ENCODE assay signal across 28 cellular contexts in genomic region chr1:201590474-201590873, GRCh38.
"Had no signal": no experiment of that assay in that cellular context is flagged by ENCODE, and none has a peak within 500 bp of the region (broad histone marks: within the 10 kb centered on the region; RNA-seq: fewer than 3 reads in every experiment).

No MANE protein-coding gene starts in this region.

- H3K27me3 ChIP-seq: breast epithelium, esophagus muscularis mucosa, heart left ventricle, neural progenitor cell, right atrium auricular region, tibial nerve had no signal

- H3K9me3 Mint-ChIP-seq: activated naive CD4-positive, alpha-beta T cell treated with anti-CD3 and anti-CD28 coated beads, Interleukin-2, amount 50 U/mL, for 24 hours; activated T-cell treated with anti-CD3 and anti-CD28 coated beads, Interleukin-2, amount 50 U/mL, for 24 hours; central memory CD8-positive, alpha-beta T cell; dendritic cell treated with granulocyte-macrophage colony-stimulating factor and Interleukin-4, amounts not matched to agents 40 ng/mL and 50 ng/mL, for 4 days; endodermal cell; neural progenitor cell had no signal

- H3K27me3 Mint-ChIP-seq: activated naive CD4-positive, alpha-beta T cell treated with anti-CD3 and anti-CD28 coated beads, Interleukin-2, amount 50 U/mL, for 24 hours; dendritic cell treated with granulocyte-macrophage colony-stimulating factor and Interleukin-4, amounts not matched to agents 40 ng/mL and 50 ng/mL, for 4 days had no signal

- H3K27ac Mint-ChIP-seq: activated naive CD4-positive, alpha-beta T cell treated with anti-CD3 and anti-CD28 coated beads, Interleukin-2, amount 50 U/mL, for 24 hours; activated T-cell treated with anti-CD3 and anti-CD28 coated beads, Interleukin-2, amount 50 U/mL, for 24 hours; dendritic cell treated with granulocyte-macrophage colony-stimulating factor and Interleukin-4, amounts not matched to agents 40 ng/mL and 50 ng/mL, for 4 days; endodermal cell; immature natural killer cell; mesothelial cell of epicardium; neural progenitor cell; stimulated activated memory B cell treated with anti-CD40 and anti-IgM and Interleukin-4, amounts not matched to agents 10 μg/mL and 1 μg/mL and 100 μg/mL, for 72 hours; T-helper 17 cell had no signal

- H3K36me3 Mint-ChIP-seq: activated naive CD4-positive, alpha-beta T cell treated with anti-CD3 and anti-CD28 coated beads, Interleukin-2, amount 50 U/mL, for 24 hours; immature natural killer cell; naive B cell; neural progenitor cell; stimulated activated memory B cell treated with anti-CD40 and anti-IgM and Interleukin-4, amounts not matched to agents 10 μg/mL and 1 μg/mL and 100 μg/mL, for 72 hours had no signal

- H3K4me3 Mint-ChIP-seq: activated naive CD4-positive, alpha-beta T cell treated with anti-CD3 and anti-CD28 coated beads, Interleukin-2, amount 50 U/mL, for 24 hours; activated T-cell treated with anti-CD3 and anti-CD28 coated beads, Interleukin-2, amount 50 U/mL, for 24 hours; central memory CD8-positive, alpha-beta T cell; dendritic cell treated with granulocyte-macrophage colony-stimulating factor and Interleukin-4, amounts not matched to agents 40 ng/mL and 50 ng/mL, for 4 days; endodermal cell; immature natural killer cell; mesothelial cell of epicardium; naive B cell; neural progenitor cell; stimulated activated memory B cell treated with anti-CD40 and anti-IgM and Interleukin-4, amounts not matched to agents 10 μg/mL and 1 μg/mL and 100 μg/mL, for 72 hours; T-helper 17 cell had no signal

- H3K4me1 Mint-ChIP-seq: activated naive CD4-positive, alpha-beta T cell treated with anti-CD3 and anti-CD28 coated beads, Interleukin-2, amount 50 U/mL, for 24 hours; central memory CD8-positive, alpha-beta T cell; immature natural killer cell; neural progenitor cell; stimulated activated memory B cell treated with anti-CD40 and anti-IgM and Interleukin-4, amounts not matched to agents 10 μg/mL and 1 μg/mL and 100 μg/mL, for 72 hours; T-helper 17 cell had no signal

- H3K4me2 ChIP-seq: neural progenitor cell had no signal

- H3K27ac ChIP-seq: breast epithelium, esophagus muscularis mucosa, foreskin keratinocyte, heart left ventricle, neural progenitor cell, right atrium auricular region, tibial nerve, WERI-Rb-1 had no signal

- H3K36me3 ChIP-seq: breast epithelium, neural progenitor cell, right atrium auricular region, WERI-Rb-1 had no signal

- H3K9me3 ChIP-seq: breast epithelium, esophagus muscularis mucosa, heart left ventricle, tibial nerve had no signal

- H3K9ac ChIP-seq: neural progenitor cell had no signal

- H3K4me3 ChIP-seq: breast epithelium, esophagus muscularis mucosa, heart left ventricle, lung, neural progenitor cell, right atrium auricular region, tibial nerve had no signal

- H2AFZ ChIP-seq: neural progenitor cell had no signal

- H3K4me1 ChIP-seq: foreskin keratinocyte had no signal

- ATAC-seq: activated CD4-positive, CD25-positive, alpha-beta regulatory T cell treated with anti-CD3 and anti-CD28 coated beads, Interleukin-2, amount 50 U/mL, for 24 hours; foreskin keratinocyte; heart left ventricle; left lobe of liver; stimulated activated memory B cell treated with anti-CD40 and anti-IgM and Interleukin-4, amounts not matched to agents 10 μg/mL and 1 μg/mL and 100 μg/mL, for 72 hours; T-helper 17 cell had no signal

- DNase-seq: activated CD4-positive, alpha-beta T cell treated with anti-CD3 and anti-CD28 coated beads for 48 hours; activated CD4-positive, alpha-beta T cell treated with anti-CD3 and anti-CD28 coated beads, Interleukin-2, amount 50 U/mL, for 48 hours; activated CD8-positive, alpha-beta memory T cell treated with anti-CD3 and anti-CD28 coated beads for 24 hours; activated T-cell treated with anti-CD3 and anti-CD28 coated beads, Interleukin-2, amount 50 U/mL, for 24 hours; endodermal cell; foreskin keratinocyte; heart left ventricle; hypothalamus; immature natural killer cell; naive B cell; stimulated activated CD4-positive, alpha-beta T cell treated with anti-CD3 and anti-CD28 coated beads, Interleukin-4, amount 100 ng/mL, for 24 hours; SW 1271; T-helper 17 cell; T1000; WERI-Rb-1 had no signal
